ENCODE assay signal across 1 cellular context in genomic region chr4:150318971-150319370, GRCh38.
TF ChIP-seq lines count a peak whose summit lies in the region.

No MANE protein-coding gene starts in this region.

TF ChIP-seq in K562, 482 proteins besides CTCF, POLR2A, EP300 and RAD21 (continued from another document and continues in another):
- no peak for TF ChIP-seq NR3C1 (CRISPR knock-in tag; IDR thresholded peaks at IDR 0.05)
- no peak for TF ChIP-seq ZNF282 (CRISPR knock-in tag; IDR thresholded peaks at IDR 0.05)
- TF ChIP-seq ZNF592 (IDR thresholded peaks at IDR 0.05), result peak; percentile 53
- peak; percentile 17; the same call in 1 of the 2 replicates for TF ChIP-seq CREB1 (IDR thresholded peaks at IDR 0.05)
- TF ChIP-seq CREB1 (CRISPR knock-in tag; IDR thresholded peaks at IDR 0.05), result no peak
- TF ChIP-seq PML (IDR thresholded peaks at IDR 0.05; ENCODE audit: low read length), result no peak
- no peak for TF ChIP-seq KDM1A (IDR thresholded peaks at IDR 0.05)
- no peak for TF ChIP-seq ETV6 (IDR thresholded peaks at IDR 0.05; ENCODE audit: borderline replicate concordance in 1 of 2, low read depth in 2 of 2, low read length in 1 of 2)
- TF ChIP-seq ETV6 (CRISPR knock-in tag; IDR thresholded peaks at IDR 0.05; ENCODE audit: borderline replicate concordance), result no peak
- TF ChIP-seq BRF2 (IDR thresholded peaks at IDR 0.05; ENCODE audit: borderline replicate concordance, insufficient read depth, insufficient read length), result no peak
- TF ChIP-seq CREB3L1 (IDR thresholded peaks at IDR 0.05; ENCODE audit: borderline replicate concordance, low read depth), result peak; percentile 49; the same call in 1 of the 2 replicates
- peak; percentile 72; the same call in 1 of the 2 replicates for TF ChIP-seq ZNF407 (IDR thresholded peaks at IDR 0.05; ENCODE audit: low read depth)
- peak; percentile 18 for TF ChIP-seq BRD9 (IDR thresholded peaks at IDR 0.05; ENCODE audit: low read depth, partially characterized antibody)
- TF ChIP-seq ATF1 (CRISPR knock-in tag; IDR thresholded peaks at IDR 0.05), result no peak
- peak; percentile 60 for TF ChIP-seq ATF1 (tag; IDR thresholded peaks at IDR 0.05)
- peak; percentile 79 for TF ChIP-seq ATF3 (IDR thresholded peaks at IDR 0.05)
- TF ChIP-seq ATF3 (CRISPR knock-in tag; conservative IDR thresholded peaks at IDR 0.05), result no peak
- TF ChIP-seq SMAD4 (CRISPR knock-in tag; conservative IDR thresholded peaks at IDR 0.05), result peak; percentile 67; the same call in 1 of the 2 replicates
- TF ChIP-seq JUN (IDR thresholded peaks at IDR 0.05; ENCODE audit: borderline replicate concordance, low read depth, low read length), result peak; percentile 68; the same call in 1 of the 2 replicates
- TF ChIP-seq JUN (CRISPR knock-in tag; IDR thresholded peaks at IDR 0.05; ENCODE audit: borderline replicate concordance), result no peak
- peak in 1 of 2 experiments; percentile 76; a peak in 2 of 4 replicates for TF ChIP-seq RCOR1 (IDR thresholded peaks at IDR 0.05; ENCODE audit: borderline replicate concordance in 1 of 2, low read depth in 2 of 2, low read length in 2 of 2)
- TF ChIP-seq MXD1 (CRISPR knock-in tag; IDR thresholded peaks at IDR 0.05; ENCODE audit: borderline replicate concordance, poor library complexity, severe bottlenecking), result no peak
- TF ChIP-seq LCOR (CRISPR knock-in tag; IDR thresholded peaks at IDR 0.05), result peak; percentile 44; the same call in 1 of the 2 replicates
- TF ChIP-seq L3MBTL2 (IDR thresholded peaks at IDR 0.05), result peak; percentile 27; the same call in 1 of the 2 replicates
- TF ChIP-seq ELF1 (tag; IDR thresholded peaks at IDR 0.05), result no peak
- TF ChIP-seq THRA (IDR thresholded peaks at IDR 0.05), result no peak
- TF ChIP-seq NELFE (IDR thresholded peaks at IDR 0.05; ENCODE audit: insufficient read depth, insufficient read length), result no peak
- TF ChIP-seq NR2F6 (CRISPR knock-in tag; IDR thresholded peaks at IDR 0.05), result no peak
- no peak for TF ChIP-seq HNRNPLL (IDR thresholded peaks at IDR 0.05; ENCODE audit: low read depth, low read length, poor library complexity, severe bottlenecking)
- peak; percentile 75; the same call in 1 of the 2 replicates for TF ChIP-seq HMBOX1 (IDR thresholded peaks at IDR 0.05)
- peak; percentile 80; the same call in 1 of the 2 replicates for TF ChIP-seq EHMT2 (IDR thresholded peaks at IDR 0.05)
- no peak for TF ChIP-seq NCOR1 (IDR thresholded peaks at IDR 0.05)
- no peak for TF ChIP-seq OTX1 (CRISPR knock-in tag; IDR thresholded peaks at IDR 0.05)
- peak; percentile 97 for TF ChIP-seq TFAP4 (CRISPR knock-in tag; IDR thresholded peaks at IDR 0.05; ENCODE audit: borderline replicate concordance)
- 0 out of 2 replicates have a peak, but pooled peaks have one; percentile 21 for TF ChIP-seq ETV5 (CRISPR knock-in tag; IDR thresholded peaks at IDR 0.05; ENCODE audit: low read depth)
- TF ChIP-seq CXXC5 (CRISPR knock-in tag; IDR thresholded peaks at IDR 0.05), result peak; percentile 81
- TF ChIP-seq TCF3 (CRISPR knock-in tag; IDR thresholded peaks at IDR 0.05), result peak; percentile 77
- TF ChIP-seq SPI1 (IDR thresholded peaks at IDR 0.05; ENCODE audit: borderline replicate concordance, low read depth, low read length), result 0 out of 2 replicates have a peak, but pooled peaks have one; percentile 11
- TF ChIP-seq NFE2 (IDR thresholded peaks at IDR 0.05; ENCODE audit: low read depth), result peak; percentile 27; the same call in 1 of the 2 replicates
- TF ChIP-seq TEAD1 (CRISPR knock-in tag; IDR thresholded peaks at IDR 0.05), result no peak
- TF ChIP-seq NR2C2 (CRISPR knock-in tag; IDR thresholded peaks at IDR 0.05), result no peak
- TF ChIP-seq NR2C2 (tag; IDR thresholded peaks at IDR 0.05), result 0 out of 2 replicates have a peak, but pooled peaks have one; percentile 23
- no peak for TF ChIP-seq SMARCC2 (IDR thresholded peaks at IDR 0.05; ENCODE audit: low read depth)
- TF ChIP-seq TEAD4 (IDR thresholded peaks at IDR 0.05; ENCODE audit: low read length), result peak; percentile 53; the same call in 1 of the 2 replicates
- no peak for TF ChIP-seq TEAD4 (CRISPR knock-in tag; IDR thresholded peaks at IDR 0.05; ENCODE audit: borderline replicate concordance)
- peak; percentile 62; the same call in 1 of the 2 replicates for TF ChIP-seq MYBL2 (IDR thresholded peaks at IDR 0.05; ENCODE audit: low read depth)
- TF ChIP-seq MYBL2 (CRISPR knock-in tag; IDR thresholded peaks at IDR 0.05; ENCODE audit: borderline replicate concordance), result no peak
